ENCODE assay signal across 1 cellular context in genomic region chr9:136031741-136032638, GRCh38.
TF ChIP-seq lines count a peak whose summit lies in the region.

No MANE protein-coding gene starts in this region.

TF ChIP-seq in SK-N-SH, 30 proteins besides CTCF, POLR2A, EP300 and RAD21 (continued from another document):
- TF ChIP-seq USF2 (IDR thresholded peaks at IDR 0.05; ENCODE audit: borderline replicate concordance, low read depth, low read length) (no peak), TEAD4 (IDR thresholded peaks at IDR 0.05; ENCODE audit: borderline replicate concordance, insufficient read depth) (no peak), NRF1 (IDR thresholded peaks at IDR 0.05; ENCODE audit: low read depth, low read length) (no peak), SIN3A (IDR thresholded peaks at IDR 0.05; ENCODE audit: borderline replicate concordance, low read depth, low read length) (no peak), POLR2AphosphoS5 (IDR thresholded peaks at IDR 0.05; ENCODE audit: low read depth, low read length) (no peak), NFIC (IDR thresholded peaks at IDR 0.05; ENCODE audit: borderline replicate concordance) (no peak), YY1 (IDR thresholded peaks at IDR 0.05; ENCODE audit: low read depth) (no peak), REST (IDR thresholded peaks at IDR 0.05; ENCODE audit: low read depth, low read length) (no peak), GATA2 (CRISPR knock-in tag; IDR thresholded peaks at IDR 0.05) (no peak), CHD2 (IDR thresholded peaks at IDR 0.05; ENCODE audit: low read length, partially characterized antibody) (no peak), RXRA (IDR thresholded peaks at IDR 0.05; ENCODE audit: borderline replicate concordance, low read depth) (no peak), JUND (IDR thresholded peaks at IDR 0.05) (no peak), RCOR1 (IDR thresholded peaks at IDR 0.05; ENCODE audit: low read length) (no peak), TCF12 (IDR thresholded peaks at IDR 0.05) (no peak), FOXJ3 (CRISPR knock-in tag; IDR thresholded peaks at IDR 0.05) (no peak), ZBTB33 (IDR thresholded peaks at IDR 0.05; ENCODE audit: borderline replicate concordance, low read depth) (no peak)
